8 cellular contexts compared by ENCODE assay signal in genomic region chr4:42627887-42628646, GRCh38.
DNase-seq lines count a peak whose midpoint lies in the region; ATAC-seq and TF ChIP-seq lines count a peak whose summit lies in the region.

No MANE protein-coding gene starts in this region.

- H3K36me3 ChIP-seq in GM06990 (ENCODE audit: control insufficient read depth, insufficient read depth, low read length) (no peaks in the 10 kb centered on the region; the same call in 1 of the 2 replicates), KMS-11 (ENCODE audit: insufficient read depth) (no peaks in the 10 kb centered on the region), tibial artery (no peaks in the 10 kb centered on the region)

- H3K4me3 ChIP-seq in GM06990 (replicated peaks; ENCODE audit: low read depth, low read length) (peak overlapping the region; percentile 49), KMS-11 (IDR thresholded peaks at IDR 0.05; ENCODE audit: insufficient read depth, low read depth, low read length) (no peak overlapping the region), tibial artery (no peak overlapping the region)

- no peaks in the 10 kb centered on the region; the same call in 1 of the 2 replicates for H3K79me2 ChIP-seq in KMS-11 (ENCODE audit: insufficient read depth, low read depth)

- H3K27me3 ChIP-seq in GM06990 (replicated peaks; ENCODE audit: control insufficient read depth, insufficient read depth, low read length): no peaks in the 10 kb centered on the region
- H3K27me3 ChIP-seq in KMS-11 (ENCODE audit: insufficient read depth, low read depth): no peaks in the 10 kb centered on the region
- no peaks in the 10 kb centered on the region for H3K27me3 ChIP-seq in layer of hippocampus (ENCODE audit: control insufficient read depth, insufficient read depth, low read length)
- H3K27me3 ChIP-seq in tibial artery: no peaks in the 10 kb centered on the region

- no peak overlapping the region for H3K9ac ChIP-seq in KMS-11

- peak; percentile 91 for ATAC-seq in GM21447 (IDR thresholded peaks at IDR 0.05; ENCODE audit: unreplicated experiment)

- DNase-seq in GM06990 (ENCODE audit: extremely low read depth, insufficient read length): peak; percentile 86
- peak; percentile 14 for DNase-seq in activated T-cell treated with anti-CD3 and anti-CD28 coated beads for 1 hour (ENCODE audit: low read depth)
- DNase-seq in tibial artery: peak; percentile 49 to 81
- DNase-seq in DMS79 (lab: John Stamatoyannopoulos, UW): no peak
- DNase-seq in OCI-M2 (lab: John Stamatoyannopoulos, UW; ENCODE audit: unreplicated experiment): no peak

- no peaks in the 10 kb centered on the region for H4K20me1 ChIP-seq in KMS-11 (ENCODE audit: insufficient read depth)

- H2AFZ ChIP-seq in KMS-11 (ENCODE audit: low read depth): no peak overlapping the region

- intact Hi-C loops in tibial artery (cut with DNase I; ENCODE audit: low total_unique reads): loop anchor here (2.0 kb wide), 1 partner anchor 27 kb away; no protein-coding TSS in a partner anchor

- peak overlapping the region; percentile 48; the same call in 1 of the 2 replicates for H3K4me2 ChIP-seq in KMS-11

- no peak for TF ChIP-seq CTCF in GM06990 (IDR thresholded peaks at IDR 0.05; ENCODE audit: insufficient read depth, low read length, poor library complexity, severe bottlenecking)
- no peak for TF ChIP-seq CTCF in KMS-11 (conservative IDR thresholded peaks at IDR 0.05; ENCODE audit: low read depth, low read length)
- TF ChIP-seq CTCF in tibial artery (IDR thresholded peaks at IDR 0.05): no peak

- H3K9me3 ChIP-seq in tibial artery: no peaks in the 10 kb centered on the region

- peaks cover 55% of the 10 kb centered on the region for H3K4me1 ChIP-seq in KMS-11 (ENCODE audit: low read depth, poor library complexity, severe bottlenecking)
- peaks cover 0 to 14% (median 7%) of the 10 kb centered on the region in 4 donors for H3K4me1 ChIP-seq in tibial artery

- H3K27ac ChIP-seq in KMS-11 (peak overlapping the region; percentile 48), layer of hippocampus (ENCODE audit: low read depth, low read length) (peak overlapping the region; percentile 5), tibial artery (no peak overlapping the region)

Comparison
In these comparisons a context has a peak if more than half of its experiments do, and no peak if none do; other contexts are left out.
1. DNase-seq: peak in GM06990 (single experiment), activated T-cell treated with anti-CD3 and anti-CD28 coated beads for 1 hour (single experiment) and tibial artery (2 of 2); none in DMS79 (single experiment) and OCI-M2 (single experiment).
2. H3K27ac ChIP-seq: peak in KMS-11 (single experiment) and layer of hippocampus (single experiment); none in tibial artery (0 of 2).